In genomic region chr7:130141858-130142653, GRCh38 we compare ENCODE assay signal across 8 cellular contexts.
DNase-seq lines count a peak whose midpoint lies in the region; ATAC-seq, FAIRE-seq and TF ChIP-seq lines count a peak whose summit lies in the region.

No MANE protein-coding gene starts in this region.

- POLR2A ChIA-PET in GM12878 (lab: Charles Lee) = no interaction called here

- H3K4me1 ChIP-seq in GM12878 (ENCODE audit: control insufficient read depth, insufficient read depth, low read length) (peaks cover 24% of the 10 kb centered on the region), spleen (peaks cover 5 to 35% (median 19%) of the 10 kb centered on the region in 6 donors)

- TF ChIP-seq POLR2A in GM12878 (IDR thresholded peaks at IDR 0.05; ENCODE audit: low read depth, low read length) (no peak), spleen (IDR thresholded peaks at IDR 0.05) (no peak)

- peaks cover 5 to 10% (median 5%) of the 10 kb centered on the region in 3 donors for H3K27me3 Mint-ChIP-seq in immature natural killer cell (ENCODE audit: low read depth in 3 of 3)

- peak overlapping the region in 1 of 6 donors; percentile 16 for H3K27ac Mint-ChIP-seq in immature natural killer cell

- no peaks in the 10 kb centered on the region for H3K79me2 ChIP-seq in GM12878 (ENCODE audit: control insufficient read depth, insufficient read depth, low read length)

- peaks cover 26 to 41% of the 10 kb centered on the region in 2 donors for H3K4me1 Mint-ChIP-seq in immature natural killer cell

- RAD21 ChIA-PET in GM12878 (lab: Charles Lee; ENCODE audit: unreplicated experiment) = no interaction called here

- BruUV-seq in GM12878 (replicated peaks; lab: Mats Ljungman, UMichigan) = no TSS peak

- ATAC-seq in GM12878 (no peak), GM19397 (IDR thresholded peaks at IDR 0.05; ENCODE audit: unreplicated experiment) (no peak), GM21526 (IDR thresholded peaks at IDR 0.05; ENCODE audit: low FRiP score, unreplicated experiment) (no peak)

- peak overlapping the region; percentile 60 to 82 (median 68) for H3K4me3 Mint-ChIP-seq in immature natural killer cell

- peak overlapping the region; percentile 71; the same call in 1 of the 2 replicates for H3K9ac ChIP-seq in GM12878 (ENCODE audit: control insufficient read depth, insufficient read depth, low read length)

- no peak for FAIRE-seq in GM12878 (lab: Jason Lieb, UNC)

- no peaks in the 10 kb centered on the region for H3K36me3 ChIP-seq in H7 (replicated peaks; ENCODE audit: control insufficient read depth, insufficient read depth, low read length)
- peaks cover 0 to 5% of the 10 kb centered on the region in 2 experiments; a peak in 2 of 4 replicates for H3K36me3 ChIP-seq in GM12878 (ENCODE audit: control insufficient read depth in 2 of 2, insufficient read depth in 2 of 2, low read length in 1 of 2)
- peaks cover 0 to 34% (median 6%) of the 10 kb centered on the region in 6 donors for H3K36me3 ChIP-seq in spleen

- peaks cover 11 to 22% (median 22%) of the 10 kb centered on the region in 3 donors for H3K36me3 Mint-ChIP-seq in immature natural killer cell

- H3K4me3 ChIP-seq in H7 (ENCODE audit: insufficient read depth, low read depth, low read length) (peak overlapping the region; percentile 64), GM12878 (peak overlapping the region; percentile 47; the same call in 1 of the 2 replicates), spleen (peak overlapping the region; percentile 33 to 68 (median 50))

- H3K9me3 Mint-ChIP-seq in immature natural killer cell = no peaks in the 10 kb centered on the region

- peaks cover 11% of the 10 kb centered on the region for H3K27me3 ChIP-seq in H7 (ENCODE audit: control insufficient read depth, insufficient read depth, low read length)
- H3K27me3 ChIP-seq in GM12878 (replicated peaks in 1 of 2; ENCODE audit: control insufficient read depth in 2 of 2, insufficient read depth in 2 of 2, low read length in 1 of 2) = no peaks in the 10 kb centered on the region
- H3K27me3 ChIP-seq in spleen (replicated peaks in 1 of 7) = no peaks in the 10 kb centered on the region

- in situ Hi-C loops in GM12878 (cut with MboI) = no loop called here

- peak overlapping the region; percentile 77 for H3K4me2 ChIP-seq in GM12878 (ENCODE audit: control insufficient read depth, insufficient read depth)

- DNase-seq in H7 (peak; percentile 57), GM12878 (ENCODE audit: low read depth, low spot score) (no peak), immature natural killer cell (no peak), spleen (no peak), NK-92 (lab: John Stamatoyannopoulos, UW; ENCODE audit: unreplicated experiment) (no peak), LoVo (ENCODE audit: low spot score) (no peak)

- no peaks in the 10 kb centered on the region for H3K9me3 ChIP-seq in GM12878 (replicated peaks; ENCODE audit: control insufficient read depth, insufficient read depth, low read length)
- no peaks in the 10 kb centered on the region for H3K9me3 ChIP-seq in spleen

- H2AFZ ChIP-seq in GM12878 (ENCODE audit: control insufficient read depth, low read depth, low read length) = peak overlapping the region; percentile 77

- no peaks in the 10 kb centered on the region for H4K20me1 ChIP-seq in GM12878 (ENCODE audit: control insufficient read depth, insufficient read depth)

- TF ChIP-seq CTCF in GM12878 (IDR thresholded peaks at IDR 0.05 in 2 of 3, conservative IDR thresholded peaks at IDR 0.05 in 1 of 3; ENCODE audit: control insufficient read depth in 2 of 3, extremely low read depth in 1 of 3, insufficient read depth in 1 of 3, low read depth in 3 of 3, low read length in 3 of 3) (no peak), spleen (IDR thresholded peaks at IDR 0.05 in 8 of 11, conservative IDR thresholded peaks at IDR 0.05 in 3 of 11) (no peak)

- intact Hi-C loops in GM12878 (cut with micrococcal nuclease; ENCODE audit: unreplicated experiment) = no loop called here
- intact Hi-C loops in spleen (cut with DNase I; ENCODE audit: low total_unique reads) = no loop called here

- H3K27ac ChIP-seq in GM12878 (ENCODE audit: control insufficient read depth, insufficient read depth) (no peak overlapping the region), spleen (peak overlapping the region; percentile 51 to 84 (median 76))

- WGBS in GM12878 (ENCODE audit: insufficient coverage, insufficient replicate concordance, low lambda C conversion rate, missing lambda C conversion rate) = 84% methylated on average over 17 of the region's 18 CpGs
- 66 to 70% (median 69%) methylated on average over 18 of the region's 18 CpGs for WGBS in spleen, 5 donors

- CTCF ChIA-PET in GM12878 (lab: Yijun Ruan, JAX) = interaction anchor here (0.6 to 1.4 kb wide), 4 partner anchors 8 to 1143 kb away, joined by 3 to 4 read pairs (median 3); no protein-coding TSS in a partner anchor

- no peak for TF ChIP-seq EP300 in GM12878 (IDR thresholded peaks at IDR 0.05; ENCODE audit: borderline replicate concordance in 1 of 2, control insufficient read depth in 1 of 2, low read depth in 2 of 2, low read length in 2 of 2)

- SMC1A ChIA-PET in GM12878 (lab: Charles Lee; ENCODE audit: uncharacterized antibody, unreplicated experiment) = interaction anchor here (1.0 kb wide), 2 partner anchors 23 to 68 kb away, joined by 3 read pairs; no protein-coding TSS in a partner anchor

- no peak for TF ChIP-seq RAD21 in GM12878 (IDR thresholded peaks at IDR 0.05; ENCODE audit: insufficient read depth, low read depth, low read length)

TF ChIP-seq in GM12878, 131 proteins besides CTCF, POLR2A, EP300 and RAD21:
- TF ChIP-seq SUPT20H (IDR thresholded peaks at IDR 0.05; ENCODE audit: borderline replicate concordance, control insufficient read depth, low read depth, low read length) (no peak), MXI1 (IDR thresholded peaks at IDR 0.05; ENCODE audit: low read depth, low read length) (no peak), FOS (IDR thresholded peaks at IDR 0.05; ENCODE audit: borderline replicate concordance, extremely low read depth, insufficient read length) (no peak), SREBF1 (IDR thresholded peaks at IDR 0.05; ENCODE audit: low read length) (no peak), IRF4 (IDR thresholded peaks at IDR 0.05; ENCODE audit: low read depth, low read length) (no peak), RFX5 (IDR thresholded peaks at IDR 0.05; ENCODE audit: low read depth, low read length) (no peak), E2F8 (IDR thresholded peaks at IDR 0.05; ENCODE audit: low read depth, partially characterized antibody) (no peak), NFXL1 (IDR thresholded peaks at IDR 0.05; ENCODE audit: borderline replicate concordance) (no peak), PBX3 (IDR thresholded peaks at IDR 0.05; ENCODE audit: insufficient replicate concordance, low read depth, low read length) (no peak), IKZF1 (conservative IDR thresholded peaks at IDR 0.05) (no peak), SUZ12 (IDR thresholded peaks at IDR 0.05; ENCODE audit: unreplicated experiment) (no peak), RELA (IDR thresholded peaks at IDR 0.05; ENCODE audit: borderline replicate concordance, partially characterized antibody) (no peak), TAF1 (IDR thresholded peaks at IDR 0.05; ENCODE audit: borderline replicate concordance, low read depth, low read length) (no peak)
TF ChIP-seq in GM12878: peak in this region for 0.
